Comparison of ENCODE assay signal across 1 cellular context in the genomic region with DNA sequence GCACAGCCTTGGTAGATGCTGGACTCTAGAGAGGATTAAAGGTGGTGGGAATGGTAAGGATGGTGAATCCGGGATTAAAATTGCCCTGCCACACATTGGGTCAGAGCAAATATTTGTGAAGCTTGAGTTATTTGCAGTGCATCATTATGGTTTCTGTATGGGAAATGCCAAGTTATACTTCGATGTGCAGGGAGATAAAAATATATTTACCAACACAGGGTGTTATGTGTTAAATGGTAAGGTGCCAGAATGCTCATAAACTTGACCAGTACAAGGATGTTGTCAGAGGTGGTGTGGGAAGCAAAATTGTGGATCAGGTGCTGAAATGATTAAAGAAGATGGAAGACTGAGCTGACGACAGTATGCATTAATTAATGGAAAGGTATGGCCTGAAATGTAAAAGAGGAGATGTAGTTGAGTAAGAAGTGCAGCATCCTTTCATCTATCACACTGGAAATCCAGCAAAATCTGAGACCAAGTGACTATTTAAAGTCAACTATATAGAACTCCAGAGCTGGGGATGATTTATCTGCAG.
TF ChIP-seq lines count a peak whose summit lies in the region.

No MANE protein-coding gene starts in this region.

TF ChIP-seq in K562, 482 proteins besides CTCF, POLR2A, EP300 and RAD21 (continued from another document):
- no peak for TF ChIP-seq AFF1 (IDR thresholded peaks at IDR 0.05; ENCODE audit: low read depth in 1 of 2, partially characterized antibody in 2 of 2)
- TF ChIP-seq ZNF551 (CRISPR knock-in tag; IDR thresholded peaks at IDR 0.05): peak; percentile 75; the same call in 1 of the 2 replicates
- no peak for TF ChIP-seq ZNF232 (CRISPR knock-in tag; IDR thresholded peaks at IDR 0.05)
- TF ChIP-seq ZBTB5 (IDR thresholded peaks at IDR 0.05): no peak
- peak; percentile 45; the same call in 1 of the 2 replicates for TF ChIP-seq CAMTA2 (CRISPR knock-in tag; conservative IDR thresholded peaks at IDR 0.05)
- no peak for TF ChIP-seq POU5F1 (IDR thresholded peaks at IDR 0.05; ENCODE audit: borderline replicate concordance, low read depth, low read length, partially characterized antibody)
- no peak for TF ChIP-seq TBP (optimal IDR thresholded peaks at IDR 0.05; ENCODE audit: low read depth, low read length)
- no peak for TF ChIP-seq ZBTB9 (CRISPR knock-in tag; IDR thresholded peaks at IDR 0.05)
- TF ChIP-seq NELFE (IDR thresholded peaks at IDR 0.05; ENCODE audit: insufficient read depth, insufficient read length): no peak
- TF ChIP-seq, protein P1, sequence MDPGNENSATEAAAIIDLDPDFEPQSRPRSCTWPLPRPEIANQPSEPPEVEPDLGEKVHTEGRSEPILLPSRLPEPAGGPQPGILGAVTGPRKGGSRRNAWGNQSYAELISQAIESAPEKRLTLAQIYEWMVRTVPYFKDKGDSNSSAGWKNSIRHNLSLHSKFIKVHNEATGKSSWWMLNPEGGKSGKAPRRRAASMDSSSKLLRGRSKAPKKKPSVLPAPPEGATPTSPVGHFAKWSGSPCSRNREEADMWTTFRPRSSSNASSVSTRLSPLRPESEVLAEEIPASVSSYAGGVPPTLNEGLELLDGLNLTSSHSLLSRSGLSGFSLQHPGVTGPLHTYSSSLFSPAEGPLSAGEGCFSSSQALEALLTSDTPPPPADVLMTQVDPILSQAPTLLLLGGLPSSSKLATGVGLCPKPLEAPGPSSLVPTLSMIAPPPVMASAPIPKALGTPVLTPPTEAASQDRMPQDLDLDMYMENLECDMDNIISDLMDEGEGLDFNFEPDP (CRISPR knock-in tag; IDR thresholded peaks at IDR 0.05): 0 out of 2 replicates have a peak, but pooled peaks have one; percentile 47
- TF ChIP-seq DDX20 (tag; IDR thresholded peaks at IDR 0.05; ENCODE audit: low read depth): no peak
- TF ChIP-seq NFYB (IDR thresholded peaks at IDR 0.05; ENCODE audit: extremely low read depth, insufficient read length): no peak
- no peak for TF ChIP-seq MYBL2 (IDR thresholded peaks at IDR 0.05; ENCODE audit: low read depth)
- no peak for TF ChIP-seq MYBL2 (CRISPR knock-in tag; IDR thresholded peaks at IDR 0.05; ENCODE audit: borderline replicate concordance)
- TF ChIP-seq, protein P2, sequence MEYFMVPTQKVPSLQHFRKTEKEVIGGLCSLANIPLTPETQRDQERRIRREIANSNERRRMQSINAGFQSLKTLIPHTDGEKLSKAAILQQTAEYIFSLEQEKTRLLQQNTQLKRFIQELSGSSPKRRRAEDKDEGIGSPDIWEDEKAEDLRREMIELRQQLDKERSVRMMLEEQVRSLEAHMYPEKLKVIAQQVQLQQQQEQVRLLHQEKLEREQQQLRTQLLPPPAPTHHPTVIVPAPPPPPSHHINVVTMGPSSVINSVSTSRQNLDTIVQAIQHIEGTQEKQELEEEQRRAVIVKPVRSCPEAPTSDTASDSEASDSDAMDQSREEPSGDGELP (CRISPR knock-in tag; IDR thresholded peaks at IDR 0.05; ENCODE audit: borderline replicate concordance): no peak
- TF ChIP-seq, protein P3, sequence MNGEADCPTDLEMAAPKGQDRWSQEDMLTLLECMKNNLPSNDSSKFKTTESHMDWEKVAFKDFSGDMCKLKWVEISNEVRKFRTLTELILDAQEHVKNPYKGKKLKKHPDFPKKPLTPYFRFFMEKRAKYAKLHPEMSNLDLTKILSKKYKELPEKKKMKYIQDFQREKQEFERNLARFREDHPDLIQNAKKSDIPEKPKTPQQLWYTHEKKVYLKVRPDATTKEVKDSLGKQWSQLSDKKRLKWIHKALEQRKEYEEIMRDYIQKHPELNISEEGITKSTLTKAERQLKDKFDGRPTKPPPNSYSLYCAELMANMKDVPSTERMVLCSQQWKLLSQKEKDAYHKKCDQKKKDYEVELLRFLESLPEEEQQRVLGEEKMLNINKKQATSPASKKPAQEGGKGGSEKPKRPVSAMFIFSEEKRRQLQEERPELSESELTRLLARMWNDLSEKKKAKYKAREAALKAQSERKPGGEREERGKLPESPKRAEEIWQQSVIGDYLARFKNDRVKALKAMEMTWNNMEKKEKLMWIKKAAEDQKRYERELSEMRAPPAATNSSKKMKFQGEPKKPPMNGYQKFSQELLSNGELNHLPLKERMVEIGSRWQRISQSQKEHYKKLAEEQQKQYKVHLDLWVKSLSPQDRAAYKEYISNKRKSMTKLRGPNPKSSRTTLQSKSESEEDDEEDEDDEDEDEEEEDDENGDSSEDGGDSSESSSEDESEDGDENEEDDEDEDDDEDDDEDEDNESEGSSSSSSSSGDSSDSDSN (IDR thresholded peaks at IDR 0.05; ENCODE audit: borderline replicate concordance in 1 of 2, low read depth in 2 of 2, low read length in 2 of 2): no peak
- no peak for TF ChIP-seq SRF (CRISPR knock-in tag; IDR thresholded peaks at IDR 0.05)
- TF ChIP-seq ZNF143 (CRISPR knock-in tag; IDR thresholded peaks at IDR 0.05): no peak
- TF ChIP-seq, protein P4, sequence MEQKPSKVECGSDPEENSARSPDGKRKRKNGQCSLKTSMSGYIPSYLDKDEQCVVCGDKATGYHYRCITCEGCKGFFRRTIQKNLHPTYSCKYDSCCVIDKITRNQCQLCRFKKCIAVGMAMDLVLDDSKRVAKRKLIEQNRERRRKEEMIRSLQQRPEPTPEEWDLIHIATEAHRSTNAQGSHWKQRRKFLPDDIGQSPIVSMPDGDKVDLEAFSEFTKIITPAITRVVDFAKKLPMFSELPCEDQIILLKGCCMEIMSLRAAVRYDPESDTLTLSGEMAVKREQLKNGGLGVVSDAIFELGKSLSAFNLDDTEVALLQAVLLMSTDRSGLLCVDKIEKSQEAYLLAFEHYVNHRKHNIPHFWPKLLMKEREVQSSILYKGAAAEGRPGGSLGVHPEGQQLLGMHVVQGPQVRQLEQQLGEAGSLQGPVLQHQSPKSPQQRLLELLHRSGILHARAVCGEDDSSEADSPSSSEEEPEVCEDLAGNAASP (IDR thresholded peaks at IDR 0.05): no peak
- no peak for TF ChIP-seq FOXM1 (IDR thresholded peaks at IDR 0.05; ENCODE audit: low read depth)
- no peak for TF ChIP-seq FOXM1 (CRISPR knock-in tag; IDR thresholded peaks at IDR 0.05; ENCODE audit: low read depth)
- TF ChIP-seq, protein P5, sequence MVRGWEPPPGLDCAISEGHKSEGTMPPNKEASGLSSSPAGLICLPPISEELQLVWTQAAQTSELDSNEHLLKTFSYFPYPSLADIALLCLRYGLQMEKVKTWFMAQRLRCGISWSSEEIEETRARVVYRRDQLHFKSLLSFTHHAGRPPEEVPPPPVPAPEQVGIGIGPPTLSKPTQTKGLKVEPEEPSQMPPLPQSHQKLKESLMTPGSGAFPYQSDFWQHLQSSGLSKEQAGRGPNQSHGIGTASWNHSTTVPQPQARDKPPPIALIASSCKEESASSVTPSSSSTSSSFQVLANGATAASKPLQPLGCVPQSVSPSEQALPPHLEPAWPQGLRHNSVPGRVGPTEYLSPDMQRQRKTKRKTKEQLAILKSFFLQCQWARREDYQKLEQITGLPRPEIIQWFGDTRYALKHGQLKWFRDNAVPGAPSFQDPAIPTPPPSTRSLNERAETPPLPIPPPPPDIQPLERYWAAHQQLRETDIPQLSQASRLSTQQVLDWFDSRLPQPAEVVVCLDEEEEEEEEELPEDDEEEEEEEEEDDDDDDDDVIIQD (CRISPR knock-in tag; IDR thresholded peaks at IDR 0.05): no peak
- TF ChIP-seq POLR2AphosphoS2 (IDR thresholded peaks at IDR 0.05; ENCODE audit: low read length): no peak
- TF ChIP-seq MCM5 (IDR thresholded peaks at IDR 0.05; ENCODE audit: low read depth): no peak
- no peak for TF ChIP-seq ZNF785 (CRISPR knock-in tag; IDR thresholded peaks at IDR 0.05)
- no peak for TF ChIP-seq ZNF76 (CRISPR knock-in tag; IDR thresholded peaks at IDR 0.05; ENCODE audit: borderline replicate concordance)
- TF ChIP-seq DLX4 (CRISPR knock-in tag; IDR thresholded peaks at IDR 0.05): peak; percentile 61; the same call in 1 of the 2 replicates
- 0 out of 2 replicates have a peak, but pooled peaks have one; percentile 18 for TF ChIP-seq ZBTB26 (CRISPR knock-in tag; IDR thresholded peaks at IDR 0.05)
- no peak for TF ChIP-seq THAP7 (CRISPR knock-in tag; IDR thresholded peaks at IDR 0.05)
- TF ChIP-seq, protein P6, sequence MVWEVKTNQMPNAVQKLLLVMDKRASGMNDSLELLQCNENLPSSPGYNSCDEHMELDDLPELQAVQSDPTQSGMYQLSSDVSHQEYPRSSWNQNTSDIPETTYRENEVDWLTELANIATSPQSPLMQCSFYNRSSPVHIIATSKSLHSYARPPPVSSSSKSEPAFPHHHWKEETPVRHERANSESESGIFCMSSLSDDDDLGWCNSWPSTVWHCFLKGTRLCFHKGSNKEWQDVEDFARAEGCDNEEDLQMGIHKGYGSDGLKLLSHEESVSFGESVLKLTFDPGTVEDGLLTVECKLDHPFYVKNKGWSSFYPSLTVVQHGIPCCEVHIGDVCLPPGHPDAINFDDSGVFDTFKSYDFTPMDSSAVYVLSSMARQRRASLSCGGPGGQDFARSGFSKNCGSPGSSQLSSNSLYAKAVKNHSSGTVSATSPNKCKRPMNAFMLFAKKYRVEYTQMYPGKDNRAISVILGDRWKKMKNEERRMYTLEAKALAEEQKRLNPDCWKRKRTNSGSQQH (CRISPR knock-in tag; IDR thresholded peaks at IDR 0.05): peak; percentile 73
